Comparison of ENCODE assay signal across 1 cellular context in genomic region chr17:44503080-44503842, GRCh38.
TF ChIP-seq lines count a peak whose summit lies in the region.

TSS of gene GPATCH8 (minus strand) at chr17:44503406. CDS start at chr17:44503370, 36 bp downstream.

TF ChIP-seq in K562, 482 proteins besides CTCF, POLR2A, EP300 and RAD21 (continued from another document and continues in another):
- TF ChIP-seq E2F1 (CRISPR knock-in tag; IDR thresholded peaks at IDR 0.05) (0 out of 2 replicates have a peak, but pooled peaks have one; percentile 6), ZNF583 (CRISPR knock-in tag; IDR thresholded peaks at IDR 0.05) (peak; percentile 37; the same call in 1 of the 2 replicates), ZNF77 (CRISPR knock-in tag; IDR thresholded peaks at IDR 0.05) (no peak), SMAD2 (IDR thresholded peaks at IDR 0.05; ENCODE audit: low read depth, low read length) (no peak), TCF15 (CRISPR knock-in tag; IDR thresholded peaks at IDR 0.05) (no peak), CAMTA2 (CRISPR knock-in tag; conservative IDR thresholded peaks at IDR 0.05) (no peak), KHSRP (IDR thresholded peaks at IDR 0.05) (no peak), NCOA4 (IDR thresholded peaks at IDR 0.05; ENCODE audit: partially characterized antibody) (no peak), SMAD4 (CRISPR knock-in tag; conservative IDR thresholded peaks at IDR 0.05) (peak; percentile 65; the same call in 1 of the 2 replicates), GTF2E2 (tag; IDR thresholded peaks at IDR 0.05) (no peak; the same call in 1 of the 2 replicates), ZNF57 (CRISPR knock-in tag; IDR thresholded peaks at IDR 0.05) (no peak), NR2C1 (IDR thresholded peaks at IDR 0.05) (peak; percentile 98), NR2C1 (tag; IDR thresholded peaks at IDR 0.05) (peak; percentile 99), CBX3 (IDR thresholded peaks at IDR 0.05; ENCODE audit: borderline replicate concordance in 1 of 2, low read length in 2 of 2) (no peak; a peak in 2 of 3 replicates), THRAP3 (IDR thresholded peaks at IDR 0.05; ENCODE audit: borderline replicate concordance) (no peak), EP400 (IDR thresholded peaks at IDR 0.05) (peak; percentile 74), BRD9 (IDR thresholded peaks at IDR 0.05; ENCODE audit: low read depth, partially characterized antibody) (peak; percentile 57), TRIM24 (IDR thresholded peaks at IDR 0.05) (no peak), ZNF644 (tag; IDR thresholded peaks at IDR 0.05; ENCODE audit: low read depth) (peak; percentile 86), NKRF (IDR thresholded peaks at IDR 0.05; ENCODE audit: borderline replicate concordance) (peak; percentile 65), ZNF318 (IDR thresholded peaks at IDR 0.05; ENCODE audit: borderline replicate concordance in 1 of 2, low read depth in 1 of 2) (peak in 1 of 2 experiments; percentile 27; a peak in 1 of 4 replicates), NCOR1 (IDR thresholded peaks at IDR 0.05) (0 out of 2 replicates have a peak, but pooled peaks have one; percentile 20), NCOA1 (IDR thresholded peaks at IDR 0.05; ENCODE audit: low read depth) (peak; percentile 71), ESRRB (CRISPR knock-in tag; IDR thresholded peaks at IDR 0.05; ENCODE audit: borderline replicate concordance) (no peak), MED1 (CRISPR knock-in tag; IDR thresholded peaks at IDR 0.05; ENCODE audit: borderline replicate concordance) (no peak), NELFE (IDR thresholded peaks at IDR 0.05; ENCODE audit: insufficient read depth, insufficient read length) (no peak), SNAPC5 (CRISPR knock-in tag; IDR thresholded peaks at IDR 0.05) (no peak), RBFOX2 (IDR thresholded peaks at IDR 0.05; ENCODE audit: low read depth, low read length) (peak; percentile 92), CREB3 (tag; conservative IDR thresholded peaks at IDR 0.05; ENCODE audit: low read depth) (peak; percentile 77)
- TF ChIP-seq, protein P1, sequence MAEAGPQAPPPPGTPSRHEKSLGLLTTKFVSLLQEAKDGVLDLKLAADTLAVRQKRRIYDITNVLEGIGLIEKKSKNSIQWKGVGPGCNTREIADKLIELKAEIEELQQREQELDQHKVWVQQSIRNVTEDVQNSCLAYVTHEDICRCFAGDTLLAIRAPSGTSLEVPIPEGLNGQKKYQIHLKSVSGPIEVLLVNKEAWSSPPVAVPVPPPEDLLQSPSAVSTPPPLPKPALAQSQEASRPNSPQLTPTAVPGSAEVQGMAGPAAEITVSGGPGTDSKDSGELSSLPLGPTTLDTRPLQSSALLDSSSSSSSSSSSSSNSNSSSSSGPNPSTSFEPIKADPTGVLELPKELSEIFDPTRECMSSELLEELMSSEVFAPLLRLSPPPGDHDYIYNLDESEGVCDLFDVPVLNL (CRISPR knock-in tag; IDR thresholded peaks at IDR 0.05; ENCODE audit: low read depth), result no peak
- TF ChIP-seq, protein P2, sequence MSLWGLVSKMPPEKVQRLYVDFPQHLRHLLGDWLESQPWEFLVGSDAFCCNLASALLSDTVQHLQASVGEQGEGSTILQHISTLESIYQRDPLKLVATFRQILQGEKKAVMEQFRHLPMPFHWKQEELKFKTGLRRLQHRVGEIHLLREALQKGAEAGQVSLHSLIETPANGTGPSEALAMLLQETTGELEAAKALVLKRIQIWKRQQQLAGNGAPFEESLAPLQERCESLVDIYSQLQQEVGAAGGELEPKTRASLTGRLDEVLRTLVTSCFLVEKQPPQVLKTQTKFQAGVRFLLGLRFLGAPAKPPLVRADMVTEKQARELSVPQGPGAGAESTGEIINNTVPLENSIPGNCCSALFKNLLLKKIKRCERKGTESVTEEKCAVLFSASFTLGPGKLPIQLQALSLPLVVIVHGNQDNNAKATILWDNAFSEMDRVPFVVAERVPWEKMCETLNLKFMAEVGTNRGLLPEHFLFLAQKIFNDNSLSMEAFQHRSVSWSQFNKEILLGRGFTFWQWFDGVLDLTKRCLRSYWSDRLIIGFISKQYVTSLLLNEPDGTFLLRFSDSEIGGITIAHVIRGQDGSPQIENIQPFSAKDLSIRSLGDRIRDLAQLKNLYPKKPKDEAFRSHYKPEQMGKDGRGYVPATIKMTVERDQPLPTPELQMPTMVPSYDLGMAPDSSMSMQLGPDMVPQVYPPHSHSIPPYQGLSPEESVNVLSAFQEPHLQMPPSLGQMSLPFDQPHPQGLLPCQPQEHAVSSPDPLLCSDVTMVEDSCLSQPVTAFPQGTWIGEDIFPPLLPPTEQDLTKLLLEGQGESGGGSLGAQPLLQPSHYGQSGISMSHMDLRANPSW (CRISPR knock-in tag; IDR thresholded peaks at IDR 0.05), result no peak
- TF ChIP-seq, protein P3, sequence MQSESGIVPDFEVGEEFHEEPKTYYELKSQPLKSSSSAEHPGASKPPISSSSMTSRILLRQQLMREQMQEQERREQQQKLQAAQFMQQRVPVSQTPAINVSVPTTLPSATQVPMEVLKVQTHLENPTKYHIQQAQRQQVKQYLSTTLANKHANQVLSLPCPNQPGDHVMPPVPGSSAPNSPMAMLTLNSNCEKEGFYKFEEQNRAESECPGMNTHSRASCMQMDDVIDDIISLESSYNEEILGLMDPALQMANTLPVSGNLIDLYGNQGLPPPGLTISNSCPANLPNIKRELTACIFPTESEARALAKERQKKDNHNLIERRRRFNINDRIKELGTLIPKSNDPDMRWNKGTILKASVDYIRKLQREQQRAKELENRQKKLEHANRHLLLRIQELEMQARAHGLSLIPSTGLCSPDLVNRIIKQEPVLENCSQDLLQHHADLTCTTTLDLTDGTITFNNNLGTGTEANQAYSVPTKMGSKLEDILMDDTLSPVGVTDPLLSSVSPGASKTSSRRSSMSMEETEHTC (IDR thresholded peaks at IDR 0.05), result no peak
- TF ChIP-seq, protein P4, sequence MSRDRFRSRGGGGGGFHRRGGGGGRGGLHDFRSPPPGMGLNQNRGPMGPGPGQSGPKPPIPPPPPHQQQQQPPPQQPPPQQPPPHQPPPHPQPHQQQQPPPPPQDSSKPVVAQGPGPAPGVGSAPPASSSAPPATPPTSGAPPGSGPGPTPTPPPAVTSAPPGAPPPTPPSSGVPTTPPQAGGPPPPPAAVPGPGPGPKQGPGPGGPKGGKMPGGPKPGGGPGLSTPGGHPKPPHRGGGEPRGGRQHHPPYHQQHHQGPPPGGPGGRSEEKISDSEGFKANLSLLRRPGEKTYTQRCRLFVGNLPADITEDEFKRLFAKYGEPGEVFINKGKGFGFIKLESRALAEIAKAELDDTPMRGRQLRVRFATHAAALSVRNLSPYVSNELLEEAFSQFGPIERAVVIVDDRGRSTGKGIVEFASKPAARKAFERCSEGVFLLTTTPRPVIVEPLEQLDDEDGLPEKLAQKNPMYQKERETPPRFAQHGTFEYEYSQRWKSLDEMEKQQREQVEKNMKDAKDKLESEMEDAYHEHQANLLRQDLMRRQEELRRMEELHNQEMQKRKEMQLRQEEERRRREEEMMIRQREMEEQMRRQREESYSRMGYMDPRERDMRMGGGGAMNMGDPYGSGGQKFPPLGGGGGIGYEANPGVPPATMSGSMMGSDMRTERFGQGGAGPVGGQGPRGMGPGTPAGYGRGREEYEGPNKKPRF (IDR thresholded peaks at IDR 0.05; ENCODE audit: low read depth, low read length), result no peak
